Comparison of ENCODE assay signal across 1 cellular context in genomic region chr3:45506751-45507391, GRCh38.
TF ChIP-seq lines count a peak whose summit lies in the region.

No MANE protein-coding gene starts in this region.

TF ChIP-seq in liver, 16 proteins besides CTCF, POLR2A, EP300 and RAD21 (continued from another document):
- TF ChIP-seq REST (IDR thresholded peaks at IDR 0.05) = no peak
- no peak for TF ChIP-seq JUND (IDR thresholded peaks at IDR 0.05)
TF ChIP-seq in liver: peak in this region for 3.
